In genomic region chr14:100067481-100067880, GRCh38 we compare ENCODE assay signal across 1 cellular context.
TF ChIP-seq lines count a peak whose summit lies in the region.

No MANE protein-coding gene starts in this region.

TF ChIP-seq in GM12878, 131 proteins besides CTCF, POLR2A, EP300 and RAD21 (continued from another document):
- TF ChIP-seq, protein P1, sequence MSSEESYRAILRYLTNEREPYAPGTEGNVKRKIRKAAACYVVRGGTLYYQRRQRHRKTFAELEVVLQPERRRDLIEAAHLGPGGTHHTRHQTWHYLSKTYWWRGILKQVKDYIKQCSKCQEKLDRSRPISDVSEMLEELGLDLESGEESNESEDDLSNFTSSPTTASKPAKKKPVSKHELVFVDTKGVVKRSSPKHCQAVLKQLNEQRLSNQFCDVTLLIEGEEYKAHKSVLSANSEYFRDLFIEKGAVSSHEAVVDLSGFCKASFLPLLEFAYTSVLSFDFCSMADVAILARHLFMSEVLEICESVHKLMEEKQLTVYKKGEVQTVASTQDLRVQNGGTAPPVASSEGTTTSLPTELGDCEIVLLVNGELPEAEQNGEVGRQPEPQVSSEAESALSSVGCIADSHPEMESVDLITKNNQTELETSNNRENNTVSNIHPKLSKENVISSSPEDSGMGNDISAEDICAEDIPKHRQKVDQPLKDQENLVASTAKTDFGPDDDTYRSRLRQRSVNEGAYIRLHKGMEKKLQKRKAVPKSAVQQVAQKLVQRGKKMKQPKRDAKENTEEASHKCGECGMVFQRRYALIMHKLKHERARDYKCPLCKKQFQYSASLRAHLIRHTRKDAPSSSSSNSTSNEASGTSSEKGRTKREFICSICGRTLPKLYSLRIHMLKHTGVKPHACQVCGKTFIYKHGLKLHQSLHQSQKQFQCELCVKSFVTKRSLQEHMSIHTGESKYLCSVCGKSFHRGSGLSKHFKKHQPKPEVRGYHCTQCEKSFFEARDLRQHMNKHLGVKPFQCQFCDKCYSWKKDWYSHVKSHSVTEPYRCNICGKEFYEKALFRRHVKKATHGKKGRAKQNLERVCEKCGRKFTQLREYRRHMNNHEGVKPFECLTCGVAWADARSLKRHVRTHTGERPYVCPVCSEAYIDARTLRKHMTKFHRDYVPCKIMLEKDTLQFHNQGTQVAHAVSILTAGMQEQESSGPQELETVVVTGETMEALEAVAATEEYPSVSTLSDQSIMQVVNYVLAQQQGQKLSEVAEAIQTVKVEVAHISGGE (CRISPR knock-in tag; IDR thresholded peaks at IDR 0.05): no peak
- TF ChIP-seq JUND (IDR thresholded peaks at IDR 0.05; ENCODE audit: low read depth, low read length) (no peak), E2F4 (IDR thresholded peaks at IDR 0.05; ENCODE audit: low read depth, low read length) (no peak), CREM (IDR thresholded peaks at IDR 0.05; ENCODE audit: low read depth) (no peak), NFYA (IDR thresholded peaks at IDR 0.05; ENCODE audit: borderline replicate concordance, low read depth, low read length) (no peak), NR2F1 (conservative IDR thresholded peaks at IDR 0.05) (peak; percentile 7; the same call in 1 of the 2 replicates), KAT2A (conservative IDR thresholded peaks at IDR 0.05; ENCODE audit: control insufficient read depth, low read depth, low read length) (no peak), EZH2 (IDR thresholded peaks at IDR 0.05; ENCODE audit: borderline replicate concordance, control insufficient read depth, low read depth, low read length) (no peak), CREB1 (IDR thresholded peaks at IDR 0.05; ENCODE audit: low read depth) (0 out of 2 replicates have a peak, but pooled peaks have one; percentile 4), POLR2AphosphoS5 (IDR thresholded peaks at IDR 0.05; ENCODE audit: low read length) (0 out of 2 replicates have a peak, but pooled peaks have one; percentile 1), CHD1 (IDR thresholded peaks at IDR 0.05; ENCODE audit: low read depth, low read length) (0 out of 2 replicates have a peak, but pooled peaks have one; percentile 30), WRNIP1 (IDR thresholded peaks at IDR 0.05; ENCODE audit: borderline replicate concordance, low read depth, low read length) (no peak), STAT1 (conservative IDR thresholded peaks at IDR 0.05) (no peak), NFIC (IDR thresholded peaks at IDR 0.05; ENCODE audit: low read depth, low read length) (no peak), ZNF24 (IDR thresholded peaks at IDR 0.05) (no peak), SIN3A (IDR thresholded peaks at IDR 0.05; ENCODE audit: low read depth, low read length) (0 out of 2 replicates have a peak, but pooled peaks have one; percentile 20), ZNF217 (IDR thresholded peaks at IDR 0.05) (no peak), RCOR1 (conservative IDR thresholded peaks at IDR 0.05; ENCODE audit: low read depth, low read length) (no peak), EED (IDR thresholded peaks at IDR 0.05; ENCODE audit: low read depth) (no peak), SUZ12 (IDR thresholded peaks at IDR 0.05; ENCODE audit: unreplicated experiment) (no peak)
